ENCODE assay signal across 1 cellular context in the genomic region with DNA sequence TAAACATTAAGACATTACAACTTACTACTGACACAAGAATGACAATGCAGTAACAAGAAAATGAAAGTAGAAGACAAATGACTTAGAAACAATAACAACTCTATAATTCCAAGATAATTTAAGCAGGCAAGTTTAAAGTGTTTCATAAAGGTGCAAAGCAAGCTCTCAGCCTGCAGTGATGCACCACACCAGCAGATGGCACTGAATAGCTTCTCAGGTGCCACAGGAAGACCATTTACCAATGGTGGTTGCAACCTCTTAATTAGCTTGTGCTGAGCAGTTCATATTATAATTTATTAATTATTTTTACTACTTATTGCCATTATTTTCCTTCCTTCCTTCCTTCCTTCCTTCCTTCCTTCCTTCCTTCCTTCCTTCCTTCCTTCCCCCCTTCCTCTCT.
TF ChIP-seq lines count a peak whose summit lies in the region.

No MANE protein-coding gene starts in this region.

TF ChIP-seq in GM23338, 12 proteins besides CTCF, POLR2A, EP300 and RAD21 (continued from another document):
- TF ChIP-seq, protein P1, sequence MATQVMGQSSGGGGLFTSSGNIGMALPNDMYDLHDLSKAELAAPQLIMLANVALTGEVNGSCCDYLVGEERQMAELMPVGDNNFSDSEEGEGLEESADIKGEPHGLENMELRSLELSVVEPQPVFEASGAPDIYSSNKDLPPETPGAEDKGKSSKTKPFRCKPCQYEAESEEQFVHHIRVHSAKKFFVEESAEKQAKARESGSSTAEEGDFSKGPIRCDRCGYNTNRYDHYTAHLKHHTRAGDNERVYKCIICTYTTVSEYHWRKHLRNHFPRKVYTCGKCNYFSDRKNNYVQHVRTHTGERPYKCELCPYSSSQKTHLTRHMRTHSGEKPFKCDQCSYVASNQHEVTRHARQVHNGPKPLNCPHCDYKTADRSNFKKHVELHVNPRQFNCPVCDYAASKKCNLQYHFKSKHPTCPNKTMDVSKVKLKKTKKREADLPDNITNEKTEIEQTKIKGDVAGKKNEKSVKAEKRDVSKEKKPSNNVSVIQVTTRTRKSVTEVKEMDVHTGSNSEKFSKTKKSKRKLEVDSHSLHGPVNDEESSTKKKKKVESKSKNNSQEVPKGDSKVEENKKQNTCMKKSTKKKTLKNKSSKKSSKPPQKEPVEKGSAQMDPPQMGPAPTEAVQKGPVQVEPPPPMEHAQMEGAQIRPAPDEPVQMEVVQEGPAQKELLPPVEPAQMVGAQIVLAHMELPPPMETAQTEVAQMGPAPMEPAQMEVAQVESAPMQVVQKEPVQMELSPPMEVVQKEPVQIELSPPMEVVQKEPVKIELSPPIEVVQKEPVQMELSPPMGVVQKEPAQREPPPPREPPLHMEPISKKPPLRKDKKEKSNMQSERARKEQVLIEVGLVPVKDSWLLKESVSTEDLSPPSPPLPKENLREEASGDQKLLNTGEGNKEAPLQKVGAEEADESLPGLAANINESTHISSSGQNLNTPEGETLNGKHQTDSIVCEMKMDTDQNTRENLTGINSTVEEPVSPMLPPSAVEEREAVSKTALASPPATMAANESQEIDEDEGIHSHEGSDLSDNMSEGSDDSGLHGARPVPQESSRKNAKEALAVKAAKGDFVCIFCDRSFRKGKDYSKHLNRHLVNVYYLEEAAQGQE (IDR thresholded peaks at IDR 0.05; ENCODE audit: unreplicated experiment) = no peak
- TF ChIP-seq NANOG (IDR thresholded peaks at IDR 0.05; ENCODE audit: borderline replicate concordance) (no peak), POLR2AphosphoS5 (IDR thresholded peaks at IDR 0.05; ENCODE audit: low read depth) (no peak), EZH2 (IDR thresholded peaks at IDR 0.05; ENCODE audit: low read depth, unreplicated experiment) (no peak), ZNF331 (CRISPR knock-in tag; IDR thresholded peaks at IDR 0.05; ENCODE audit: low read depth) (no peak), ZNF114 (CRISPR knock-in tag; IDR thresholded peaks at IDR 0.05) (no peak), EZH2phosphoT487 (IDR thresholded peaks at IDR 0.05; ENCODE audit: unreplicated experiment) (no peak), STAT1 (IDR thresholded peaks at IDR 0.05; ENCODE audit: unreplicated experiment) (no peak)
- TF ChIP-seq, protein P2, sequence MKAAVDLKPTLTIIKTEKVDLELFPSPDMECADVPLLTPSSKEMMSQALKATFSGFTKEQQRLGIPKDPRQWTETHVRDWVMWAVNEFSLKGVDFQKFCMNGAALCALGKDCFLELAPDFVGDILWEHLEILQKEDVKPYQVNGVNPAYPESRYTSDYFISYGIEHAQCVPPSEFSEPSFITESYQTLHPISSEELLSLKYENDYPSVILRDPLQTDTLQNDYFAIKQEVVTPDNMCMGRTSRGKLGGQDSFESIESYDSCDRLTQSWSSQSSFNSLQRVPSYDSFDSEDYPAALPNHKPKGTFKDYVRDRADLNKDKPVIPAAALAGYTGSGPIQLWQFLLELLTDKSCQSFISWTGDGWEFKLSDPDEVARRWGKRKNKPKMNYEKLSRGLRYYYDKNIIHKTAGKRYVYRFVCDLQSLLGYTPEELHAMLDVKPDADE (IDR thresholded peaks at IDR 0.05) = no peak
